ENCODE assay signal across 1 cellular context in the genomic region with DNA sequence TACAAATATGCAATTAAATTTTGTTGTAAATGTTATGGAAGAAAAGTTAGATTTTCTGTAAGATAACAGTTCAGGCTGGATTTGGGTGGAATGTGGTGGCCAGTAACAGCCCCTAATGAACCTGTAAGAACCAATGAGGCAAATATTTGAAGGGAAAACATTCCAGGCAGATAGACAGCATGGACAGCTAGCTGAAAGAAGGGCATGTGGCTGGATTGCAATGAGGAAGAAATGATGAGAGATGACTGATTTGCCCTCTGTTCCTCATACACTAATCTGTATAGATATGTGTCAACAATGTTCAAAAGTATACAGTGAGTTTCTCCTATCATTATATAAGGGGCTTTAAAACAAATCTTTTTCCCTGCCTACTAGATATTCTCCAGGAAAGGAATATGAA.
TF ChIP-seq lines count a peak whose summit lies in the region.

No MANE protein-coding gene starts in this region.

TF ChIP-seq in HepG2, 621 proteins besides CTCF, POLR2A, EP300 and RAD21:
- TF ChIP-seq, protein P1, sequence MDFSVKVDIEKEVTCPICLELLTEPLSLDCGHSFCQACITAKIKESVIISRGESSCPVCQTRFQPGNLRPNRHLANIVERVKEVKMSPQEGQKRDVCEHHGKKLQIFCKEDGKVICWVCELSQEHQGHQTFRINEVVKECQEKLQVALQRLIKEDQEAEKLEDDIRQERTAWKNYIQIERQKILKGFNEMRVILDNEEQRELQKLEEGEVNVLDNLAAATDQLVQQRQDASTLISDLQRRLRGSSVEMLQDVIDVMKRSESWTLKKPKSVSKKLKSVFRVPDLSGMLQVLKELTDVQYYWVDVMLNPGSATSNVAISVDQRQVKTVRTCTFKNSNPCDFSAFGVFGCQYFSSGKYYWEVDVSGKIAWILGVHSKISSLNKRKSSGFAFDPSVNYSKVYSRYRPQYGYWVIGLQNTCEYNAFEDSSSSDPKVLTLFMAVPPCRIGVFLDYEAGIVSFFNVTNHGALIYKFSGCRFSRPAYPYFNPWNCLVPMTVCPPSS (IDR thresholded peaks at IDR 0.05), result no peak
- peak; percentile 55 for TF ChIP-seq TEAD3 (CRISPR knock-in tag; optimal IDR thresholded peaks at IDR 0.05; ENCODE audit: borderline replicate concordance)
